ENCODE assay signal across 1 cellular context in genomic region chr15:37046876-37047614, GRCh38.
TF ChIP-seq lines count a peak whose summit lies in the region.

No MANE protein-coding gene starts in this region.

TF ChIP-seq in SK-N-SH, 30 proteins besides CTCF, POLR2A, EP300 and RAD21 (continued from another document):
- TF ChIP-seq RXRA (IDR thresholded peaks at IDR 0.05; ENCODE audit: borderline replicate concordance, low read depth) (0 out of 2 replicates have a peak, but pooled peaks have one; percentile 14), MAX (IDR thresholded peaks at IDR 0.05; ENCODE audit: low read depth) (0 out of 2 replicates have a peak, but pooled peaks have one; percentile 14)
TF ChIP-seq in SK-N-SH: peak in this region for 5.
